In the genomic region with DNA sequence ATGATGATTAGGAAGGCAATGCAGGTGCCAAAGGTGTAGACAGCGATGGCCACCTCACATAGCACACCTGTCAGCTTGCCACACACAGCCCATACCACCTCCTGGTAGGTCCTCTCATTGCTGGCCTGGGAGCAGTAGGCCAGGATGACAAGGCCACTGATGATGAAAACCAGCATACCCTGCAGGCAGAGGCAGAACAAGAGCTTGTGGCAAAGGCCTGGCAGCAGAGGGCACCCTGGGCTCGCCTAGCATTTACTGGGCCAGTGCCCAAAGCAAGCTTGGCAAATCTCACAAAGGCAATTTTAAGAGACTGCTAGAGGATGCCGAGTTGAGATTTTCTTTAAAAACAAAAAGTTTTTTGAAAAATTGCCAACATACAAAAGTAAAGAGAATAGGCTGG, we compare ENCODE assay signal across 10 cellular contexts. TPM values are rescaled to one million over a fixed set of nuclear protein-coding genes. Genes with fewer than 3 reads are reported as not detected.
DNase-seq lines count a peak whose midpoint lies in the region; ATAC-seq, FAIRE-seq and TF ChIP-seq lines count a peak whose summit lies in the region.
"Had no signal": no experiment of that assay in that cellular context is flagged by ENCODE, and none has a peak within 500 bp of the region (broad histone marks: within the 10 kb centered on the region; RNA-seq: fewer than 3 reads in every experiment).

No MANE protein-coding gene starts in this region.

- H4K20me1 ChIP-seq in PC-9 (ENCODE audit: insufficient read depth): 0 out of 2 replicates have a peak, but pooled peaks cover 3% of the 10 kb centered on the region

- no peaks in the 10 kb centered on the region for H3K9me2 ChIP-seq in PC-9 (ENCODE audit: insufficient read depth)

- H3K27me3 ChIP-seq in PC-9 (ENCODE audit: insufficient read depth, low read depth): no peaks in the 10 kb centered on the region
- no peaks in the 10 kb centered on the region for H3K27me3 ChIP-seq in lower lobe of right lung (ENCODE audit: low read depth)
- H3K27me3 ChIP-seq: tibial nerve had no signal

- H3K4me1 ChIP-seq in PC-9 (replicated peaks; ENCODE audit: insufficient read depth): peaks cover 4% of the 10 kb centered on the region; the same call in 1 of the 2 replicates
- H3K4me1 ChIP-seq in lower lobe of right lung: peaks cover 11% of the 10 kb centered on the region

- H3K27ac ChIP-seq in PC-9 (no peak overlapping the region), lower lobe of right lung (no peak overlapping the region)
- H3K27ac ChIP-seq: tibial nerve had no signal

- in situ Hi-C loops in GM13977 (cut with MboI; ENCODE audit: low pct_unique_long_range_greater_than_20kb, low sequenced_read_pairs, unreplicated experiment): no loop called here

- intact Hi-C loops in PC-9 (cut with micrococcal nuclease; ENCODE audit: unreplicated experiment) (loop anchor here (2.0 kb wide), 1 partner anchor 78 kb away; no protein-coding TSS in a partner anchor), lower lobe of right lung (cut with DNase I) (no loop called here)

- peaks cover 10% of the 10 kb centered on the region; the same call in 1 of the 2 replicates for H3K79me2 ChIP-seq in PC-9 (ENCODE audit: low read depth)

- no peak overlapping the region for H3K4me3 ChIP-seq in PC-9
- H3K4me3 ChIP-seq in fibroblast of pulmonary artery (replicated peaks; ENCODE audit: low read depth, low read length): no peak overlapping the region
- no peak overlapping the region for H3K4me3 ChIP-seq in lower lobe of right lung
- H3K4me3 ChIP-seq: tibial nerve had no signal

- no peak overlapping the region for H3K4me2 ChIP-seq in PC-9

- H3K36me3 Mint-ChIP-seq in immature natural killer cell: peaks cover 6 to 18% (median 7%) of the 10 kb centered on the region in 3 donors

- no peak for FAIRE-seq in GM12892 (lab: Jason Lieb, UNC)

- peaks cover 0 to under 1% (median 0%) of the 10 kb centered on the region in 3 donors for H3K27me3 Mint-ChIP-seq in immature natural killer cell (ENCODE audit: low read depth in 3 of 3)

- ATAC-seq in lower lobe of right lung: no peak

- no peak overlapping the region for H3K27ac Mint-ChIP-seq in immature natural killer cell

- TF ChIP-seq POLR2A in GM12892 (IDR thresholded peaks at IDR 0.05; ENCODE audit: low read depth, low read length): no peak

- H3F3A ChIP-seq in PC-9 (ENCODE audit: insufficient read depth, low read depth): no peaks in the 10 kb centered on the region

- H3K4me3 Mint-ChIP-seq in immature natural killer cell: no peak overlapping the region

- H3K9me3 Mint-ChIP-seq in immature natural killer cell: no peaks in the 10 kb centered on the region

- no peak overlapping the region for H2AFZ ChIP-seq in PC-9

- DNase-seq in GM13977 (ENCODE audit: low spot score): no peak
- DNase-seq in PC-9: peak; percentile 10 to 49
- peak; percentile 23 for DNase-seq in fibroblast of pulmonary artery (ENCODE audit: low read depth)
- peak; percentile 34 for DNase-seq in putamen (ENCODE audit: low spot score)
- DNase-seq in lower lobe of right lung: no peak
- no peak for DNase-seq in GM12892 (ENCODE audit: insufficient read length)
- DNase-seq in activated effector memory CD4-positive, alpha-beta T cell treated with anti-CD3 and anti-CD28 coated beads, Interleukin-2, amount 50 U/mL, for 16 hours: no peak
- no peak for DNase-seq in immature natural killer cell
- DNase-seq: NCI-H524 had no signal

- CTCF ChIA-PET in PC-9 (lab: Charles Lee): interaction anchor here (1.5 kb wide), 1 partner anchor 78 kb away, joined by 7 read pairs; no protein-coding TSS in a partner anchor

- 0 out of 2 replicates have a peak, but pooled peaks cover 4% of the 10 kb centered on the region for H3K36me3 ChIP-seq in PC-9 (ENCODE audit: low read depth)
- H3K36me3 ChIP-seq in lower lobe of right lung: peaks cover 48% of the 10 kb centered on the region

- peaks cover 7 to 10% of the 10 kb centered on the region in 2 donors for H3K4me1 Mint-ChIP-seq in immature natural killer cell

- no peaks in the 10 kb centered on the region for H3K9me3 ChIP-seq in PC-9 (ENCODE audit: insufficient read depth, low read depth)
- H3K9me3 ChIP-seq in lower lobe of right lung: no peaks in the 10 kb centered on the region
- H3K9me3 ChIP-seq: tibial nerve had no signal

- no TSS peak for BruUV-seq in PC-9 (replicated peaks; lab: Mats Ljungman, UMichigan)

- peak; percentile 23 for TF ChIP-seq CTCF in GM13977 (IDR thresholded peaks at IDR 0.05; ENCODE audit: extremely low read depth, insufficient read depth, missing control alignments)
- no peak; the same call in 1 of the 2 replicates for TF ChIP-seq CTCF in PC-9 (conservative IDR thresholded peaks at IDR 0.05)
- TF ChIP-seq CTCF in fibroblast of pulmonary artery (IDR thresholded peaks at IDR 0.05; ENCODE audit: low read length, missing control alignments): no peak
- no peak for TF ChIP-seq CTCF in lower lobe of right lung (IDR thresholded peaks at IDR 0.05)

- POLR2A ChIA-PET in PC-9 (lab: Charles Lee; ENCODE audit: unreplicated experiment): interaction anchor here (0.6 kb wide), 1 partner anchor 13 kb away, joined by 5 read pairs; no protein-coding TSS in a partner anchor

RNA-seq across cellular contexts. Expression of a gene that starts 5.9 kb away (rescaled TPM):
- total RNA-seq in PC-9 (2021): 17.2 and 18.6 TPM in 2 replicates
- total RNA-seq in lower lobe of right lung: 20.7 TPM
- 3.3 TPM for polyA plus RNA-seq in GM12892 (2012; ENCODE audit: missing spikeins)
- 1 to 10 TPM; 2.3 to 6.8 (median 4.2) TPM for polyA plus RNA-seq in immature natural killer cell

RNA-seq across cellular contexts. Expression of a gene that starts 49.1 kb away (rescaled TPM):
- total RNA-seq in PC-9 (2021) (141 and 233 TPM in 2 replicates), lower lobe of right lung (172 TPM)
- 124 TPM for polyA plus RNA-seq in GM12892 (2012; ENCODE audit: missing spikeins)
- 10 to 100 TPM; 78.1 to 89.7 (median 85.1) TPM for polyA plus RNA-seq in immature natural killer cell

RNA-seq across cellular contexts. Expression of a gene that starts 55.4 kb away (rescaled TPM):
- total RNA-seq in PC-9 (2021) (105 and 125 TPM in 2 replicates), lower lobe of right lung (50.7 TPM)
- 69.2 TPM for polyA plus RNA-seq in GM12892 (2012; ENCODE audit: missing spikeins)
- 10 to 100 TPM; 47.1 to 87.0 (median 64.9) TPM for polyA plus RNA-seq in immature natural killer cell

Comparison
In these comparisons a context has a peak if more than half of its experiments do, and no peak if none do; other contexts are left out.
1. DNase-seq: peak in PC-9 (2 of 2), fibroblast of pulmonary artery (single experiment) and putamen (single experiment); none in GM13977 (single experiment), lower lobe of right lung (single experiment), GM12892 (single experiment), activated effector memory CD4-positive, alpha-beta T cell treated with anti-CD3 and anti-CD28 coated beads, Interleukin-2, amount 50 U/mL, for 16 hours (single experiment) and immature natural killer cell (0 of 3).